Comparison of ENCODE assay signal across 1 cellular context in the genomic region with DNA sequence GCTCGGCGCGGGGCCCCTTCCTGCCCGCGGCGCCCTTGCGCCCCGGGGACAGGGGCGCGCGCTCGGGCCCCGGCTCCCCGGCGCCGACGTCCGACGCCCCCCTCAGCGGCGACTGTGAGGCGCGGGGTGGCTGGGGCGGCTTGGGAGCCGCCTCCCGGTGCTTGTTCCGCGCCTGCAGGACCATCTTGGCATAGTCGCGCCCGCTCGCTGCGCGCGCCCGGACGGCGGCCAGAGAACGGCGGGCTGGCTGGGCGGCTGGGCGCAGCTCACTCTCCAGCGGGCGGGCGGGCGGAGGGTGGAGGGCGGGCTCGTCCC.
TF ChIP-seq lines count a peak whose summit lies in the region.

TSS of gene DPY19L1 (minus strand) at position 275 of the 315 bp plus-strand sequence. CDS start at position 184, 91 bp downstream.

TF ChIP-seq in HCT116, 20 proteins besides CTCF, POLR2A, EP300 and RAD21:
- TF ChIP-seq EZH2phosphoT487 (IDR thresholded peaks at IDR 0.05; ENCODE audit: borderline replicate concordance) (no peak), POLR2AphosphoS5 (IDR thresholded peaks at IDR 0.05; ENCODE audit: low read depth, low read length) (peak; percentile 70; the same call in 1 of the 2 replicates), JUND (IDR thresholded peaks at IDR 0.05) (no peak), SIN3A (IDR thresholded peaks at IDR 0.05; ENCODE audit: low read depth) (0 out of 2 replicates have a peak, but pooled peaks have one; percentile 8)
TF ChIP-seq in HCT116: peak in this region for 2.
